8 cellular contexts compared by ENCODE assay signal in the genomic region with DNA sequence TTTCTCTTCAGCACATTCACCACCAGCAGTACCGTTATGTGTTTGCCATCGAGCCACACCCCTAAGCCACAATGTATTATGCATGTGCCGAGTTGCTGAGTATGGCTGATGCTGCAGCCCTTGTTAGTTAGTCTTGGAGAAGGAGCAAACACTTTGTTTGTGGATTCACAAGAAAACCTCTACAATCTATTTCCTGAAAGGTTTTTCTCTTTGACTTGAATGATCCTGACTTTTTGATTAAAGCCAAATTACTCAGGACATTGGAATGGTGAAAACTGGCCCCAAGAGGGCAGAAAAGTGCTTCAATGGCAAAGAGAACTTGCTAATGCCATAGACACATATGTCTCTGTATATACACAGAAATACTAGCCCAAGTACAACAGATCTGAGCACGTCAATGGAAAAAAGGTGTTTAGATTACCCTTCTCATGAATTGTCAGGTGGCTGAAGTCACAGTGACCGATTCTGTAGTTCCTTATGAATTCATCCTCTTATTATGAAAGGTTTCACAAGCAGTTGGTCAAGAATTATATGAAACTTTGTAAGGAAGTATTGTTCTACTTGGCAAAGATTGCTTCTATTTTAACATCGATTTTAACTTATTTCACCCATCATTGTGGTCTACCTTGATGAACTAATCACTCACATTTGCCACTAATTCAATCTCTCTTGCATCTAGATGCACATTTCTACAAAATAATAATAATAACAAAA.
DNase-seq lines count a peak whose midpoint lies in the region; TF ChIP-seq lines count a peak whose summit lies in the region.

No MANE protein-coding gene starts in this region.

- H3K4me3 ChIP-seq in AG04449 (ENCODE audit: low read depth, low read length) (no peak overlapping the region), HFF-Myc (replicated peaks; ENCODE audit: low read depth, low read length) (no peak overlapping the region), HAP-1 (no peak overlapping the region), BE2C (ENCODE audit: low read depth, low read length) (no peak overlapping the region)

- H3K27ac ChIP-seq in VCaP: no peak overlapping the region

- in situ Hi-C loops in HAP-1 (cut with MboI; ENCODE audit: low sequenced_read_pairs): no loop called here

- H3K4me1 ChIP-seq in HAP-1 (no peaks in the 10 kb centered on the region), BE2C (no peaks in the 10 kb centered on the region)

- no peaks in the 10 kb centered on the region for H3K27me3 ChIP-seq in HAP-1 (ENCODE audit: low read depth)
- H3K27me3 ChIP-seq in BE2C: no peaks in the 10 kb centered on the region

- H3K36me3 ChIP-seq in HAP-1 (replicated peaks) (no peaks in the 10 kb centered on the region), BE2C (no peaks in the 10 kb centered on the region)

- TF ChIP-seq CTCF in AG04449 (IDR thresholded peaks at IDR 0.05; ENCODE audit: insufficient read depth, low read length, missing control alignments) (peak; percentile 26), HFF-Myc (IDR thresholded peaks at IDR 0.05; ENCODE audit: low read depth, low read length, missing control alignments) (peak; percentile 53), VCaP (conservative IDR thresholded peaks at IDR 0.05) (peak; percentile 81), BE2C (IDR thresholded peaks at IDR 0.05; ENCODE audit: low read depth, low read length) (no peak)

- DNase-seq in AG04449 (ENCODE audit: low read depth, low spot score) (no peak), HFF-Myc (ENCODE audit: extremely low read depth, low read depth) (no peak), kidney glomerular epithelial cell (lab: John Stamatoyannopoulos, UW) (peak; percentile 65), SKM-1 (lab: John Stamatoyannopoulos, UW; ENCODE audit: unreplicated experiment) (no peak), HAP-1 (ENCODE audit: low spot score in 2 of 2) (no peak), UCSD-AML1 (lab: John Stamatoyannopoulos, UW; ENCODE audit: unreplicated experiment) (no peak), BE2C (no peak)

- CTCF ChIA-PET in AG04449 (lab: Yijun Ruan, JAX): interaction anchor here (0.6 to 2.5 kb wide), 9 partner anchors 9 to 185 kb away, joined by 3 to 12 read pairs (median 7); a partner anchor contains a TSS

- POLR2A ChIA-PET in AG04449 (lab: Yijun Ruan, JAX): no interaction called here

- H3K9me3 ChIP-seq in HAP-1 (no peaks in the 10 kb centered on the region), BE2C (no peaks in the 10 kb centered on the region)
